ENCODE assay signal across 1 cellular context in the genomic region with DNA sequence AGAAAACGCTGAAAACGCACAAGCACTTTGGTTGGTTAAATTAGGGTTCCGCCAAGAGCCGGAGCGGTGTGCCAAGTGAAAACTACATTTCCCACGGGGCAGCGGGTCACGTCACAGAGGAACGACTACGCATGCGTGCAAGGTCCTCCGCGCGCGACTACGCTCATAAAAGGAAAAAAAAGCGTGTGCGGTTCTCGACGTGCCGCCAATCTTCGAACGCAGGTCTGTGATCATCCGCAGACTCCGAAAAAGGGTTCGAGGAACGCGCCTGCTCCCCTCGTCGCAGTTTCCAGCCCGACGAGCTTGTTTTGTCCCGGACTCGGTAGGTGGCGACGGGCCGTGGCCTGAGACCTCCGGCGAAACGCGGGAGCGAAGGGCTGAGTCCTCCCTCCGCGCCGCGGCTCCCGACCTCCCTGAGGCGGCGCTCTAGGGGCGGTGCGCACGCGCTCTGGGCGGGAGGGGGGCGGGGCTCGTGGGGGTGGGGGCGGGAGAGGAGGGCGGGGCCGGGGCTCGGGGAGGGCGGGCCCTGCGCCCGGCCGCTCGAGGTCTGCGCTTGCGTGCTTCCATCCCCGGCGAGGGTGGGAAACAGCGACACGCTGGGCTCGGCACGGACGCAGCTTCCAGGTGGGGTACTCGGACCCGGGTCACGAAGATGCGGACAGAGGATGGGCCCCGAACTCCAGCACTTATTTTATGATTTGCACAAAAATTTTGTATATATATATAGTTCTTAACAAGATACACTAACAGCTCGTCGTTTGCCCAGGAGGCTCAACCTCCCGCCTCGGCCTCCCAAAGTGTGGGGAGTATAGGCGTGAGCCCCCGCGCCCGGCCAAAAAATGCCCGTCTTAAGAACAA.
TF ChIP-seq lines count a peak whose summit lies in the region.

Gene SGF29 (plus strand): TSS at position 145 of the 858 bp plus-strand sequence. CDS start 27,150 bp downstream, outside the sequence.

TF ChIP-seq in HepG2, 621 proteins besides CTCF, POLR2A, EP300 and RAD21 (continued from another document):
- TF ChIP-seq, protein P1, sequence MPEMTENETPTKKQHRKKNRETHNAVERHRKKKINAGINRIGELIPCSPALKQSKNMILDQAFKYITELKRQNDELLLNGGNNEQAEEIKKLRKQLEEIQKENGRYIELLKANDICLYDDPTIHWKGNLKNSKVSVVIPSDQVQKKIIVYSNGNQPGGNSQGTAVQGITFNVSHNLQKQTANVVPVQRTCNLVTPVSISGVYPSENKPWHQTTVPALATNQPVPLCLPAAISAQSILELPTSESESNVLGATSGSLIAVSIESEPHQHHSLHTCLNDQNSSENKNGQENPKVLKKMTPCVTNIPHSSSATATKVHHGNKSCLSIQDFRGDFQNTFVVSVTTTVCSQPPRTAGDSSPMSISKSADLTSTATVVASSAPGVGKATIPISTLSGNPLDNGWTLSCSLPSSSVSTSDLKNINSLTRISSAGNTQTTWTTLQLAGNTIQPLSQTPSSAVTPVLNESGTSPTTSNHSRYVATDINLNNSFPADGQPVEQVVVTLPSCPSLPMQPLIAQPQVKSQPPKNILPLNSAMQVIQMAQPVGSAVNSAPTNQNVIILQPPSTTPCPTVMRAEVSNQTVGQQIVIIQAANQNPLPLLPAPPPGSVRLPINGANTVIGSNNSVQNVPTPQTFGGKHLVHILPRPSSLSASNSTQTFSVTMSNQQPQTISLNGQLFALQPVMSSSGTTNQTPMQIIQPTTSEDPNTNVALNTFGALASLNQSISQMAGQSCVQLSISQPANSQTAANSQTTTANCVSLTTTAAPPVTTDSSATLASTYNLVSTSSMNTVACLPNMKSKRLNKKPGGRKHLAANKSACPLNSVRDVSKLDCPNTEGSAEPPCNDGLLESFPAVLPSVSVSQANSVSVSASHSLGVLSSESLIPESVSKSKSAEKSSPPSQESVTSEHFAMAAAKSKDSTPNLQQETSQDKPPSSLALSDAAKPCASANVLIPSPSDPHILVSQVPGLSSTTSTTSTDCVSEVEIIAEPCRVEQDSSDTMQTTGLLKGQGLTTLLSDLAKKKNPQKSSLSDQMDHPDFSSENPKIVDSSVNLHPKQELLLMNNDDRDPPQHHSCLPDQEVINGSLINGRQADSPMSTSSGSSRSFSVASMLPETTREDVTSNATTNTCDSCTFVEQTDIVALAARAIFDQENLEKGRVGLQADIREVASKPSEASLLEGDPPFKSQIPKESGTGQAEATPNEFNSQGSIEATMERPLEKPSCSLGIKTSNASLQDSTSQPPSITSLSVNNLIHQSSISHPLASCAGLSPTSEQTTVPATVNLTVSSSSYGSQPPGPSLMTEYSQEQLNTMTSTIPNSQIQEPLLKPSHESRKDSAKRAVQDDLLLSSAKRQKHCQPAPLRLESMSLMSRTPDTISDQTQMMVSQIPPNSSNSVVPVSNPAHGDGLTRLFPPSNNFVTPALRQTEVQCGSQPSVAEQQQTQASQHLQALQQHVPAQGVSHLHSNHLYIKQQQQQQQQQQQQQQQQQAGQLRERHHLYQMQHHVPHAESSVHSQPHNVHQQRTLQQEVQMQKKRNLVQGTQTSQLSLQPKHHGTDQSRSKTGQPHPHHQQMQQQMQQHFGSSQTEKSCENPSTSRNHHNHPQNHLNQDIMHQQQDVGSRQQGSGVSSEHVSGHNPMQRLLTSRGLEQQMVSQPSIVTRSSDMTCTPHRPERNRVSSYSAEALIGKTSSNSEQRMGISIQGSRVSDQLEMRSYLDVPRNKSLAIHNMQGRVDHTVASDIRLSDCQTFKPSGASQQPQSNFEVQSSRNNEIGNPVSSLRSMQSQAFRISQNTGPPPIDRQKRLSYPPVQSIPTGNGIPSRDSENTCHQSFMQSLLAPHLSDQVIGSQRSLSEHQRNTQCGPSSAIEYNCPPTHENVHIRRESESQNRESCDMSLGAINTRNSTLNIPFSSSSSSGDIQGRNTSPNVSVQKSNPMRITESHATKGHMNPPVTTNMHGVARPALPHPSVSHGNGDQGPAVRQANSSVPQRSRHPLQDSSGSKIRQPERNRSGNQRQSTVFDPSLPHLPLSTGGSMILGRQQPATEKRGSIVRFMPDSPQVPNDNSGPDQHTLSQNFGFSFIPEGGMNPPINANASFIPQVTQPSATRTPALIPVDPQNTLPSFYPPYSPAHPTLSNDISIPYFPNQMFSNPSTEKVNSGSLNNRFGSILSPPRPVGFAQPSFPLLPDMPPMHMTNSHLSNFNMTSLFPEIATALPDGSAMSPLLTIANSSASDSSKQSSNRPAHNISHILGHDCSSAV (CRISPR knock-in tag; IDR thresholded peaks at IDR 0.05; ENCODE audit: borderline replicate concordance), result no peak
- peak; percentile 76 for TF ChIP-seq ZKSCAN8 (CRISPR knock-in tag; IDR thresholded peaks at IDR 0.05; ENCODE audit: borderline replicate concordance)
- peak; percentile 95; the same call in 1 of the 2 replicates for TF ChIP-seq ZNF280B (CRISPR knock-in tag; IDR thresholded peaks at IDR 0.05; ENCODE audit: borderline replicate concordance)
- peak; percentile 91 for TF ChIP-seq ETV6 (CRISPR knock-in tag; conservative IDR thresholded peaks at IDR 0.05)
- no peak for TF ChIP-seq ZNF354B (CRISPR knock-in tag; IDR thresholded peaks at IDR 0.05)
- TF ChIP-seq HNF4G (IDR thresholded peaks at IDR 0.05; ENCODE audit: borderline replicate concordance, low read depth, low read length), result peak; percentile 25; the same call in 1 of the 2 replicates
- no peak; the same call in 1 of the 2 replicates for TF ChIP-seq HNF4G (CRISPR knock-in tag; IDR thresholded peaks at IDR 0.05; ENCODE audit: borderline replicate concordance, low read depth)
- peak; percentile 83; the same call in 1 of the 2 replicates for TF ChIP-seq ZBTB25 (CRISPR knock-in tag; IDR thresholded peaks at IDR 0.05)
- TF ChIP-seq ZNF577 (CRISPR knock-in tag; IDR thresholded peaks at IDR 0.05; ENCODE audit: borderline replicate concordance, low read depth), result no peak
- peak; percentile 82 for TF ChIP-seq MIXL1 (CRISPR knock-in tag; IDR thresholded peaks at IDR 0.05)
- no peak for TF ChIP-seq ZNF839 (CRISPR knock-in tag; IDR thresholded peaks at IDR 0.05; ENCODE audit: borderline replicate concordance)
- no peak for TF ChIP-seq GRHL1 (CRISPR knock-in tag; conservative IDR thresholded peaks at IDR 0.05)
- TF ChIP-seq ASH2L (IDR thresholded peaks at IDR 0.05; ENCODE audit: insufficient read length, low read depth, low read length), result peak; percentile 86
- peak; percentile 91; the same call in 1 of the 2 replicates for TF ChIP-seq MIER3 (CRISPR knock-in tag; IDR thresholded peaks at IDR 0.05; ENCODE audit: borderline replicate concordance)
- no peak for TF ChIP-seq ZNF569 (CRISPR knock-in tag; IDR thresholded peaks at IDR 0.05; ENCODE audit: borderline replicate concordance)
